17 cellular contexts compared by ENCODE assay signal in the genomic region with DNA sequence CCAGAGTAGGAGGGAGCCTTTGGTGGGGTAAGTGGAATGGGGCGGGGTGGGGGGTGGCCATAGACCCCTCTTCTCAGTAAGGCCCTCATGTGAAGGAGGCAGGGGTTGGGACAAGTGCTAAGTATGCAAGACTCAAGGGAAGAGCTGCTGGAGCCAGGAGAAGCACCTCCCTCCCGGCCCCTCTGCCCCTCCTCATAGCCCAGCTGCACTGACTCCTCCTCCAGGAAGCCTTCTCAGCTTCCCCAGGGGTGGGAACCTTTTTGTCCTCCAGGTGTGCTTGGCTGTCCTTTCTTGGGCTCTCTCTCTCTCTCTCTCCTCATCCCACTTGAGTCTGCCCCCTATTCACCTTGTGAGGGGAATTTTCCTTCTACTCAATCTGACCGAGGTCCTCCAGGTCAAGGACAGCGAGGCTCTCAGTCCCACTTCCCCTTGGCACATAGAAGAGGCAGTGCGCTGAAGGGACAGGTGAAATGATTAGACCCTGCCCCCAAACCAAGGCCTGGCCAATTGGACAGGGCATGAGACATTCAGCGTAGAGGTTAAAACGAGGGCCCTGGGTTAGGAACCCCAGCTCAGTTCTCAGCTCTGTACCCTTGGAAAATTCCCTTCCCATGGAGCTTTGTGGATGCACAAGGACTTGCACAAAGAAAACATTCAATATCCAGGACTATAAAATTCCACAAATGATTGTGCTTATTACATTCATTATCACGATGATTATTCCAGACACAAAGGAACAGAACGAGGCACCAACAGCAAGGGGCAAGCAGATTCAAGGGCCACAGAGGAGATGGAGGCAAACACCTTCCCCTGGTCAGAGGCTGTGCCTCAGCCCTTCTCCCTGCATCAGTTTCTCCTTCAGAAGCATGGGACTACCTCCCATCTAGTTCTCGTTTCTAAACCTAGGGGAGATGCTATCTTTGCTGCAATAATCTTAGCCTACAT. TPM values are rescaled to one million over a fixed set of nuclear protein-coding genes. Genes with fewer than 3 reads are reported as not detected.
A peak's percentile ranks its signal among the peaks of the same experiment; 100 is the strongest.
DNase-seq lines count a peak whose midpoint lies in the region; ATAC-seq and TF ChIP-seq lines count a peak whose summit lies in the region.
"Had no signal": no experiment of that assay in that cellular context is flagged by ENCODE, and none has a peak within 500 bp of the region (broad histone marks: within the 10 kb centered on the region; RNA-seq: fewer than 3 reads in every experiment).

No MANE protein-coding gene starts in this region.

- 67 to 71% methylated on average over 10 of the region's 10 CpGs for WGBS in esophagus, 2 donors
- WGBS in mesendoderm (ENCODE audit: extremely low coverage, insufficient coverage, low lambda C conversion rate) = no CpG with 5 or more reads among the region's 10 CpGs

- H3K9ac ChIP-seq in mesendoderm (ENCODE audit: low read length) = no peak overlapping the region

- H3K4me1 ChIP-seq in esophagus (ENCODE audit: control insufficient read depth in 2 of 2, insufficient read depth in 2 of 2, low read length in 1 of 2) = peaks cover 0 to 8% of the 10 kb centered on the region in 2 donors
- H3K4me1 ChIP-seq in mesendoderm (ENCODE audit: control insufficient read depth, low read depth, low read length) = peaks cover 8% of the 10 kb centered on the region
- H3K4me1 ChIP-seq in thoracic aorta (ENCODE audit: control insufficient read depth in 1 of 2, low read depth in 2 of 2) = peaks cover 20 to 78% of the 10 kb centered on the region in 2 donors

- H3K79me1 ChIP-seq in mesendoderm (ENCODE audit: low read length) = no peaks in the 10 kb centered on the region

- H3K9me3 ChIP-seq in esophagus (ENCODE audit: control insufficient read depth in 2 of 2, insufficient read depth in 1 of 2, low read depth in 1 of 2, low read length in 1 of 2) = no peaks in the 10 kb centered on the region
- H3K9me3 ChIP-seq in thoracic aorta = no peaks in the 10 kb centered on the region

- no peak overlapping the region for H3K23ac ChIP-seq in mesendoderm (ENCODE audit: low read length)

- H3K56ac ChIP-seq in mesendoderm (ENCODE audit: low read length) = no peak overlapping the region

- no peak for ATAC-seq in thoracic aorta (ENCODE audit: insufficient number of reproducible peaks, low FRiP score, low read depth)
- ATAC-seq in GM21360 (IDR thresholded peaks at IDR 0.05; ENCODE audit: unreplicated experiment) = no peak
- ATAC-seq: esophagus mucosa; stimulated activated memory B cell treated with anti-CD40 and anti-IgM and Interleukin-4, amounts not matched to agents 10 μg/mL and 1 μg/mL and 100 μg/mL, for 72 hours had no signal

- no peak overlapping the region for H2BK5ac ChIP-seq in mesendoderm (ENCODE audit: low read length)

- H2BK120ac ChIP-seq in mesendoderm (ENCODE audit: low read depth, low read length) = no peak overlapping the region

- TF ChIP-seq CTCF in thoracic aorta (IDR thresholded peaks at IDR 0.05) = no peak

- H3K27me3 ChIP-seq in esophagus (ENCODE audit: control insufficient read depth in 1 of 2, insufficient read depth in 2 of 2, low read length in 2 of 2) (no peaks in the 10 kb centered on the region), mesendoderm (ENCODE audit: insufficient read depth, low read length, poor library complexity) (no peaks in the 10 kb centered on the region), thoracic aorta (replicated peaks; ENCODE audit: insufficient read depth) (no peaks in the 10 kb centered on the region)

- H3K4me3 ChIP-seq in esophagus (ENCODE audit: low read depth in 1 of 2, low read length in 2 of 2) = no peak overlapping the region
- H3K4me3 ChIP-seq in mesendoderm (ENCODE audit: low read length) = no peak overlapping the region
- no peak overlapping the region for H3K4me3 ChIP-seq in thoracic aorta

- peak overlapping the region; percentile 7 for H3K18ac ChIP-seq in mesendoderm (ENCODE audit: low read length)

- H4K5ac ChIP-seq in mesendoderm (ENCODE audit: low read length) = no peak overlapping the region

- peaks cover 0 to 2% of the 10 kb centered on the region in 2 donors for H3K36me3 ChIP-seq in esophagus (ENCODE audit: control insufficient read depth in 2 of 2, insufficient read depth in 2 of 2, low read length in 1 of 2)
- H3K36me3 ChIP-seq in mesendoderm (ENCODE audit: control insufficient read depth, insufficient read depth, low read length) = no peaks in the 10 kb centered on the region
- peaks cover 98% of the 10 kb centered on the region for H3K36me3 ChIP-seq in thoracic aorta

- no peak overlapping the region for H4K8ac ChIP-seq in mesendoderm (ENCODE audit: low read depth, low read length)

- DNase-seq in NCI-H82 (lab: John Stamatoyannopoulos, UW) (peak; percentile 69), mesendoderm (peak; percentile 83), thoracic aorta (ENCODE audit: low spot score) (no peak), DMS 273 (lab: John Stamatoyannopoulos, UW; ENCODE audit: unreplicated experiment) (no peak), GM19238 (ENCODE audit: insufficient read length, low spot score) (no peak)
- DNase-seq in activated T-cell treated with anti-CD3 and anti-CD28 coated beads, Interleukin-2, amount 50 U/mL, for 1 hour = no peak
- DNase-seq: activated CD4-positive, alpha-beta T cell treated with anti-CD3 and anti-CD28 coated beads for 1 hour; GDM1; NCI-H2029; occipital lobe; stimulated activated CD4-positive, alpha-beta T cell treated with anti-CD3 and anti-CD28 coated beads, Interleukin-1b, Interleukin-23, amount 100 ng/mL, for 48 hours had no signal

- no peaks in the 10 kb centered on the region for H3K79me2 ChIP-seq in mesendoderm (ENCODE audit: control insufficient read depth, insufficient read depth, low read length)

- peak overlapping the region; percentile 41 for H2AK5ac ChIP-seq in mesendoderm (ENCODE audit: low read length)

- H3K27ac ChIP-seq in esophagus (ENCODE audit: low read depth in 2 of 2, low read length in 1 of 2) (peak overlapping the region; percentile 77 to 89), mesendoderm (ENCODE audit: low read depth, low read length) (no peak overlapping the region), thoracic aorta (peak overlapping the region; percentile 96 to 97)

- H2BK15ac ChIP-seq in mesendoderm (replicated peaks; ENCODE audit: low read depth) = no peak overlapping the region

- H3K4me2 ChIP-seq in mesendoderm (ENCODE audit: low read length) = no peak overlapping the region

- no peak overlapping the region for H3K4ac ChIP-seq in mesendoderm (ENCODE audit: low read depth, low read length)

RNA-seq across cellular contexts. Expression of a gene that starts 45.6 kb away (rescaled TPM):
- 1 to 10 TPM; 1.4 TPM for polyA plus RNA-seq in esophagus
- polyA plus RNA-seq in mesendoderm (2013, experiment 1 of 2) = 0.10 TPM
- polyA plus RNA-seq in mesendoderm (2013, experiment 2 of 2) = not detected
- 1 to 10 TPM; 1.9 to 7.1 TPM for total RNA-seq in thoracic aorta
- total RNA-seq: activated T-helper 1 cell treated with anti-CD3 and anti-CD28 coated beads, Interleukin-12 subunit alpha, Interleukin-12 subunit beta, Interleukin-2, Interleukin-4 antibody, amounts not matched to agents 30 ng/mL and 10 ng/mL and 1 ng/mL, durations not matched to agents 14 hours and 24 hours and 36 hours; occipital lobe had no signal
- polyA plus RNA-seq: CD14-positive monocyte had no signal

Comparison
In these comparisons a context has a peak if more than half of its experiments do, and no peak if none do; other contexts are left out.
1. DNase-seq: peak in NCI-H82 (single experiment) and mesendoderm (single experiment); none in thoracic aorta (single experiment), DMS 273 (single experiment), activated T-cell treated with anti-CD3 and anti-CD28 coated beads, Interleukin-2, amount 50 U/mL, for 1 hour (single experiment) and GM19238 (single experiment).